ENCODE assay signal across 24 cellular contexts in genomic region chr3:86930831-86931230, GRCh38.
DNase-seq lines count a peak whose midpoint lies in the region; ATAC-seq and TF ChIP-seq lines count a peak whose summit lies in the region.
"Had no signal": no experiment of that assay in that cellular context is flagged by ENCODE, and none has a peak within 500 bp of the region (broad histone marks: within the 10 kb centered on the region; RNA-seq: fewer than 3 reads in every experiment).

No MANE protein-coding gene starts in this region.

- POLR2A ChIA-PET in PC-3 (lab: Charles Lee; ENCODE audit: unreplicated experiment), result no interaction called here

- H3K4me3 ChIP-seq in PC-3 (ENCODE audit: low read length) (no peak overlapping the region), smooth muscle cell (no peak overlapping the region)
- H3K4me3 ChIP-seq: A549, HAP-1, MG63, SJSA1 had no signal

- H3K4me1 Mint-ChIP-seq in activated naive CD4-positive, alpha-beta T cell treated with anti-CD3 and anti-CD28 coated beads for 36 hours (ENCODE audit: low read depth), result no peaks in the 10 kb centered on the region
- no peaks in the 10 kb centered on the region for H3K4me1 Mint-ChIP-seq in activated naive CD4-positive, alpha-beta T cell treated with anti-CD3 and anti-CD28 coated beads, Interleukin-2, amount 10 ng/mL, durations not matched to agents 7 days and 5 days
- H3K4me1 Mint-ChIP-seq: B cell had no signal

- H2AFZ ChIP-seq in PC-3 (ENCODE audit: low read length) (no peak overlapping the region), smooth muscle cell (ENCODE audit: low read depth) (no peak overlapping the region)

- no peaks in the 10 kb centered on the region for H3K36me3 Mint-ChIP-seq in activated naive CD4-positive, alpha-beta T cell treated with anti-CD3 and anti-CD28 coated beads for 36 hours (ENCODE audit: low read depth)
- no peaks in the 10 kb centered on the region for H3K36me3 Mint-ChIP-seq in activated naive CD4-positive, alpha-beta T cell treated with anti-CD3 and anti-CD28 coated beads, Interleukin-2, amount 10 ng/mL, durations not matched to agents 7 days and 5 days
- H3K36me3 Mint-ChIP-seq: CD8-positive, alpha-beta T cell had no signal

- H3K4me1 ChIP-seq in PC-3 (ENCODE audit: insufficient read depth, low read length), result no peaks in the 10 kb centered on the region
- no peaks in the 10 kb centered on the region for H3K4me1 ChIP-seq in smooth muscle cell (ENCODE audit: low read depth)
- H3K4me1 ChIP-seq: A549, Caco-2, SJSA1 had no signal

- no peaks in the 10 kb centered on the region for H3K9me2 ChIP-seq in PC-3 (replicated peaks; ENCODE audit: low read length)

- H4K20me1 ChIP-seq in PC-3 (ENCODE audit: low read length) (no peaks in the 10 kb centered on the region), smooth muscle cell (ENCODE audit: low read depth) (no peaks in the 10 kb centered on the region)

- H3K27me3 Mint-ChIP-seq in activated naive CD4-positive, alpha-beta T cell treated with anti-CD3 and anti-CD28 coated beads for 36 hours (ENCODE audit: low read depth), result no peaks in the 10 kb centered on the region
- no peaks in the 10 kb centered on the region for H3K27me3 Mint-ChIP-seq in activated naive CD4-positive, alpha-beta T cell treated with anti-CD3 and anti-CD28 coated beads, Interleukin-2, amount 10 ng/mL, durations not matched to agents 7 days and 5 days
- H3K27me3 Mint-ChIP-seq: B cell had no signal

- intact Hi-C loops in PC-3 (cut with micrococcal nuclease), result no loop called here
- intact Hi-C loops in activated naive CD4-positive, alpha-beta T cell treated with anti-CD3 and anti-CD28 coated beads for 36 hours (cut with micrococcal nuclease), result no loop called here

- H3F3A ChIP-seq in PC-3 (ENCODE audit: low read length, unreplicated experiment) (no peaks in the 10 kb centered on the region), smooth muscle cell (ENCODE audit: low read depth) (no peaks in the 10 kb centered on the region)

- no TSS peak for BruUV-seq in PC-3 (replicated peaks; lab: Mats Ljungman, UMichigan)

- CTCF ChIA-PET in PC-3 (lab: Charles Lee), result no interaction called here
- CTCF ChIA-PET in activated naive CD4-positive, alpha-beta T cell treated with anti-CD3 and anti-CD28 coated beads for 36 hours (lab: Charles Lee), result no interaction called here
- CTCF ChIA-PET in activated naive CD4-positive, alpha-beta T cell treated with anti-CD3 and anti-CD28 coated beads, Interleukin-2, amount 10 ng/mL, durations not matched to agents 7 days and 5 days (lab: Charles Lee), result no interaction called here

- ATAC-seq in PC-3, result peak; percentile 23; the same call in 1 of the 2 replicates
- ATAC-seq: A549; CD8-positive, alpha-beta T cell had no signal

- TF ChIP-seq CTCF in PC-3 (conservative IDR thresholded peaks at IDR 0.05; ENCODE audit: low read depth, low read length) (no peak), smooth muscle cell (IDR thresholded peaks at IDR 0.05; ENCODE audit: borderline replicate concordance, insufficient read depth, poor library complexity, severe bottlenecking) (no peak)

- H3K36me3 ChIP-seq in PC-3 (ENCODE audit: low read depth, low read length), result no peaks in the 10 kb centered on the region
- no peaks in the 10 kb centered on the region for H3K36me3 ChIP-seq in smooth muscle cell (ENCODE audit: low read depth)
- H3K36me3 ChIP-seq: HAP-1, MG63, SJSA1 had no signal

- peaks cover 4% of the 10 kb centered on the region for H3K9me3 Mint-ChIP-seq in activated naive CD4-positive, alpha-beta T cell treated with anti-CD3 and anti-CD28 coated beads for 36 hours
- no peaks in the 10 kb centered on the region for H3K9me3 Mint-ChIP-seq in activated naive CD4-positive, alpha-beta T cell treated with anti-CD3 and anti-CD28 coated beads, Interleukin-2, amount 10 ng/mL, durations not matched to agents 7 days and 5 days
- H3K9me3 Mint-ChIP-seq: CD8-positive, alpha-beta T cell had no signal

- H3K9ac ChIP-seq in PC-3 (ENCODE audit: low read length) (no peak overlapping the region), smooth muscle cell (ENCODE audit: low read depth) (no peak overlapping the region)

- no peak overlapping the region for H3K4me3 Mint-ChIP-seq in activated naive CD4-positive, alpha-beta T cell treated with anti-CD3 and anti-CD28 coated beads for 36 hours
- no peak overlapping the region for H3K4me3 Mint-ChIP-seq in activated naive CD4-positive, alpha-beta T cell treated with anti-CD3 and anti-CD28 coated beads, Interleukin-2, amount 10 ng/mL, durations not matched to agents 7 days and 5 days
- H3K4me3 Mint-ChIP-seq: B cell; CD8-positive, alpha-beta T cell had no signal

- DNase-seq in ELR (ENCODE audit: low read depth) (peak; percentile 16), PC-3 (peak; percentile 39), dedifferentiated amniotic fluid mesenchymal stem cell (ENCODE audit: extremely low spot score) (peak; percentile 24), smooth muscle cell (lab: John Stamatoyannopoulos, UW; ENCODE audit: unreplicated experiment) (no peak), cerebellar nuclear complex (lab: John Stamatoyannopoulos, UW) (no peak)
- DNase-seq in activated naive CD4-positive, alpha-beta T cell treated with anti-CD3 and anti-CD28 coated beads for 36 hours, result no peak
- no peak for DNase-seq in activated naive CD4-positive, alpha-beta T cell treated with anti-CD3 and anti-CD28 coated beads, Interleukin-2, amount 10 ng/mL, durations not matched to agents 7 days and 5 days
- DNase-seq: Caco-2; CD8-positive, alpha-beta T cell; GOT3; KG1; MG63; NCI-H1105 treated with DMSO at 0.1 percent for 48 hours; NCI-H2029; NCI-H446; NCI-H524 treated with DMSO at 0.1 percent for 48 hours; NK-92 treated with Interleukin-12 subunit alpha and Interleukin-12 subunit beta, amount 100 ng/mL, for 24 hours; Right ventricle myocardium superior; RPMI8226 had no signal

- H3K9me3 ChIP-seq in PC-3 (ENCODE audit: low read length) (no peaks in the 10 kb centered on the region), smooth muscle cell (replicated peaks; ENCODE audit: low read depth) (no peaks in the 10 kb centered on the region)
- H3K9me3 ChIP-seq: A549, Caco-2, HAP-1, MG63, SJSA1 had no signal

- H3K27ac ChIP-seq in PC-3 (ENCODE audit: low read length) (no peak overlapping the region), smooth muscle cell (ENCODE audit: low read depth) (peak overlapping the region; percentile 6)
- H3K27ac ChIP-seq: A549, C4-2B, SJSA1 had no signal

- H3K4me2 ChIP-seq in PC-3 (ENCODE audit: low read length) (no peak overlapping the region), smooth muscle cell (no peak overlapping the region)
- H3K4me2 ChIP-seq: A549 had no signal

- H3K27ac Mint-ChIP-seq in activated naive CD4-positive, alpha-beta T cell treated with anti-CD3 and anti-CD28 coated beads for 36 hours, result no peak overlapping the region
- no peak overlapping the region for H3K27ac Mint-ChIP-seq in activated naive CD4-positive, alpha-beta T cell treated with anti-CD3 and anti-CD28 coated beads, Interleukin-2, amount 10 ng/mL, durations not matched to agents 7 days and 5 days
- H3K27ac Mint-ChIP-seq: B cell; CD8-positive, alpha-beta T cell had no signal

- 62% methylated on average over 3 of the region's 3 CpGs for WGBS in smooth muscle cell (ENCODE audit: low lambda C conversion rate)

- H3K79me2 ChIP-seq in PC-3 (ENCODE audit: low read length), result no peaks in the 10 kb centered on the region
- no peaks in the 10 kb centered on the region for H3K79me2 ChIP-seq in smooth muscle cell (ENCODE audit: low read depth)

- no peaks in the 10 kb centered on the region for H3K27me3 ChIP-seq in PC-3 (ENCODE audit: low read length)
- H3K27me3 ChIP-seq in smooth muscle cell (ENCODE audit: low read depth), result no peaks in the 10 kb centered on the region
- H3K27me3 ChIP-seq: MG63, SJSA1 had no signal

Comparison
In these comparisons a context has a peak if more than half of its experiments do, and no peak if none do; other contexts are left out.
1. DNase-seq: peak in ELR (single experiment), PC-3 (single experiment) and dedifferentiated amniotic fluid mesenchymal stem cell (single experiment); none in smooth muscle cell (single experiment), activated naive CD4-positive, alpha-beta T cell treated with anti-CD3 and anti-CD28 coated beads for 36 hours (single experiment), cerebellar nuclear complex (0 of 2) and activated naive CD4-positive, alpha-beta T cell treated with anti-CD3 and anti-CD28 coated beads, Interleukin-2, amount 10 ng/mL, durations not matched to agents 7 days and 5 days (single experiment).